ENCODE assay signal across 15 cellular contexts in genomic region chr11:20243974-20244373, GRCh38.
DNase-seq lines count a peak whose midpoint lies in the region; ATAC-seq, FAIRE-seq and TF ChIP-seq lines count a peak whose summit lies in the region.
"Had no signal": no experiment of that assay in that cellular context is flagged by ENCODE, and none has a peak within 500 bp of the region (broad histone marks: within the 10 kb centered on the region; RNA-seq: fewer than 3 reads in every experiment).

No MANE protein-coding gene starts in this region.

- H3K4me1 ChIP-seq in GM12878 (ENCODE audit: control insufficient read depth, insufficient read depth, low read length), result no peaks in the 10 kb centered on the region
- H3K4me1 ChIP-seq in esophagus muscularis mucosa, result no peaks in the 10 kb centered on the region
- H3K4me1 ChIP-seq: lower lobe of right lung had no signal

- TF ChIP-seq EP300 in Ishikawa (IDR thresholded peaks at IDR 0.05; ENCODE audit: borderline replicate concordance) (no peak), GM12878 (IDR thresholded peaks at IDR 0.05; ENCODE audit: borderline replicate concordance in 1 of 2, control insufficient read depth in 1 of 2, low read depth in 2 of 2, low read length in 2 of 2) (no peak), esophagus muscularis mucosa (IDR thresholded peaks at IDR 0.05) (no peak)

- no peak for DNase-seq in D721Med (ENCODE audit: insufficient read length, low spot score)
- DNase-seq in GM12878 (ENCODE audit: low read depth, low spot score), result no peak
- no peak for DNase-seq in esophagus muscularis mucosa (ENCODE audit: extremely low spot score)
- no peak for DNase-seq in 8988T
- DNase-seq: activated CD8-positive, alpha-beta memory T cell treated with anti-CD3 and anti-CD28 coated beads, Interleukin-2, amount 10 ng/mL, durations not matched to agents 7 days and 5 days; effector CD4-positive, alpha-beta T cell; EL; lower lobe of right lung; NCI-H1417 treated with DMSO at 0.1 percent for 48 hours; ovary; stimulated activated CD4-positive, alpha-beta T cell treated with anti-CD3 and anti-CD28 coated beads, Interleukin-1b, Interleukin-23, amount 100 ng/mL, for 48 hours; stimulated activated naive CD8-positive, alpha-beta T cell treated with anti-CD3 and anti-CD28 coated beads, Interleukin-15, Interleukin-2, amounts not matched to agents 100 U/mL and 50 U/mL, for 24 hours had no signal

- no peaks in the 10 kb centered on the region for H3K36me3 ChIP-seq in GM12878 (ENCODE audit: control insufficient read depth in 2 of 2, insufficient read depth in 2 of 2, low read length in 1 of 2)
- H3K36me3 ChIP-seq in esophagus muscularis mucosa, result no peaks in the 10 kb centered on the region
- H3K36me3 ChIP-seq: lower lobe of right lung, ovary had no signal

- in situ Hi-C loops in GM12878 (cut with MboI), result no loop called here

- CTCF ChIA-PET in GM12878 (lab: Yijun Ruan, JAX), result interaction anchor here (0.7 to 1.6 kb wide), 4 partner anchors 92 to 116 kb away, joined by 3 to 9 read pairs (median 4); no protein-coding TSS in a partner anchor

- RAD21 ChIA-PET in GM12878 (lab: Charles Lee; ENCODE audit: unreplicated experiment), result interaction anchor here (0.8 kb wide), 1 partner anchor 110 kb away, joined by 3 read pairs; no protein-coding TSS in a partner anchor

- H3K9me3 Mint-ChIP-seq in nephron, result peaks cover 14% of the 10 kb centered on the region

- H3K4me3 ChIP-seq in GM12878, result no peak overlapping the region
- no peak overlapping the region for H3K4me3 ChIP-seq in esophagus muscularis mucosa
- H3K4me3 ChIP-seq: lower lobe of right lung, ovary had no signal

- TF ChIP-seq CTCF in D721Med (IDR thresholded peaks at IDR 0.05; ENCODE audit: insufficient read depth, missing control alignments) (peak; percentile 18), GM12878 (IDR thresholded peaks at IDR 0.05 in 2 of 3, conservative IDR thresholded peaks at IDR 0.05 in 1 of 3; ENCODE audit: control insufficient read depth in 2 of 3, extremely low read depth in 1 of 3, insufficient read depth in 1 of 3, low read depth in 3 of 3, low read length in 3 of 3) (peak in 2 of 3 experiments; percentile 23 to 29; a peak in 4 of 6 replicates), nephron (IDR thresholded peaks at IDR 0.05; ENCODE audit: unreplicated experiment in 3 of 3) (peak in 2 of 3 experiments; percentile 18 to 24), esophagus muscularis mucosa (IDR thresholded peaks at IDR 0.05) (no peak)

- no peaks in the 10 kb centered on the region for H3K79me2 ChIP-seq in GM12878 (ENCODE audit: control insufficient read depth, insufficient read depth, low read length)

- H3K4me1 Mint-ChIP-seq in nephron, result peaks cover 29% of the 10 kb centered on the region
- H3K4me1 Mint-ChIP-seq: activated CD8-positive, alpha-beta memory T cell treated with anti-CD3 and anti-CD28 coated beads, Interleukin-2, amount 10 ng/mL, durations not matched to agents 7 days and 5 days had no signal

- H3K9ac ChIP-seq in GM12878 (ENCODE audit: control insufficient read depth, insufficient read depth, low read length), result no peak overlapping the region

- FAIRE-seq in D721Med (lab: Jason Lieb, UNC), result no peak
- FAIRE-seq in GM12878 (lab: Jason Lieb, UNC), result no peak

- peak; percentile 22; the same call in 1 of the 2 replicates for TF ChIP-seq RAD21 in Ishikawa (IDR thresholded peaks at IDR 0.05; ENCODE audit: low read depth)
- TF ChIP-seq RAD21 in GM12878 (IDR thresholded peaks at IDR 0.05; ENCODE audit: insufficient read depth, low read depth, low read length), result peak; percentile 31; the same call in 1 of the 2 replicates

- H3K9me3 ChIP-seq in GM12878 (replicated peaks; ENCODE audit: control insufficient read depth, insufficient read depth, low read length) (no peaks in the 10 kb centered on the region), esophagus muscularis mucosa (peaks cover 0 to 11% (median 5%) of the 10 kb centered on the region in 4 donors)
- H3K9me3 ChIP-seq: lower lobe of right lung, ovary had no signal

- no TSS peak for BruUV-seq in GM12878 (replicated peaks; lab: Mats Ljungman, UMichigan)

- no peak overlapping the region for H3K27ac Mint-ChIP-seq in nephron
- H3K27ac Mint-ChIP-seq: activated CD8-positive, alpha-beta memory T cell treated with anti-CD3 and anti-CD28 coated beads, Interleukin-2, amount 10 ng/mL, durations not matched to agents 7 days and 5 days had no signal

- H2AFZ ChIP-seq in GM12878 (ENCODE audit: control insufficient read depth, low read depth, low read length), result no peak overlapping the region

- SMC1A ChIA-PET in GM12878 (lab: Charles Lee; ENCODE audit: uncharacterized antibody, unreplicated experiment), result interaction anchor here (0.6 to 1.9 kb wide), 3 partner anchors 12 to 203 kb away, joined by 3 to 5 read pairs (median 4); no protein-coding TSS in a partner anchor

- no peaks in the 10 kb centered on the region for H3K36me3 Mint-ChIP-seq in nephron (ENCODE audit: low read depth)
- H3K36me3 Mint-ChIP-seq: activated CD8-positive, alpha-beta memory T cell treated with anti-CD3 and anti-CD28 coated beads, Interleukin-2, amount 10 ng/mL, durations not matched to agents 7 days and 5 days had no signal

- no peak overlapping the region for H3K4me3 Mint-ChIP-seq in nephron
- H3K4me3 Mint-ChIP-seq: activated CD8-positive, alpha-beta memory T cell treated with anti-CD3 and anti-CD28 coated beads, Interleukin-2, amount 10 ng/mL, durations not matched to agents 7 days and 5 days had no signal

- POLR2A ChIA-PET in GM12878 (lab: Charles Lee), result no interaction called here

- no peaks in the 10 kb centered on the region for H3K27me3 Mint-ChIP-seq in nephron (ENCODE audit: low read depth)

- H3K27ac ChIP-seq in GM12878 (ENCODE audit: control insufficient read depth, insufficient read depth) (no peak overlapping the region), esophagus muscularis mucosa (replicated peaks in 1 of 4) (no peak overlapping the region)
- H3K27ac ChIP-seq: lower lobe of right lung, ovary had no signal

- no peaks in the 10 kb centered on the region for H4K20me1 ChIP-seq in GM12878 (ENCODE audit: control insufficient read depth, insufficient read depth)

- WGBS in GM12878 (ENCODE audit: insufficient coverage, insufficient replicate concordance, low lambda C conversion rate, missing lambda C conversion rate), result 74% methylated on average over 3 of the region's 3 CpGs
- WGBS in esophagus muscularis mucosa, result 86% methylated on average over 3 of the region's 3 CpGs

- intact Hi-C loops in GM12878 (cut with micrococcal nuclease; ENCODE audit: unreplicated experiment) (loop anchor here (2.0 kb wide), 2 partner anchors 93 to 111 kb away; no protein-coding TSS in a partner anchor), esophagus muscularis mucosa (cut with DNase I) (no loop called here)

- H3K4me2 ChIP-seq in GM12878 (ENCODE audit: control insufficient read depth, insufficient read depth), result no peak overlapping the region

- peaks cover 0 to 3% of the 10 kb centered on the region in 2 experiments; a peak in 1 of 4 replicates for H3K27me3 ChIP-seq in GM12878 (replicated peaks in 1 of 2; ENCODE audit: control insufficient read depth in 2 of 2, insufficient read depth in 2 of 2, low read length in 1 of 2)
- peaks cover 0 to 28% (median 0%) of the 10 kb centered on the region in 4 donors for H3K27me3 ChIP-seq in esophagus muscularis mucosa
- H3K27me3 ChIP-seq: ovary had no signal

- ATAC-seq in GM12878 (no peak), HG03196 (IDR thresholded peaks at IDR 0.05; ENCODE audit: unreplicated experiment) (no peak)
- ATAC-seq: activated CD8-positive, alpha-beta memory T cell treated with anti-CD3 and anti-CD28 coated beads, Interleukin-2, amount 10 ng/mL, durations not matched to agents 7 days and 5 days; lower lobe of right lung; stimulated activated naive CD8-positive, alpha-beta T cell treated with anti-CD3 and anti-CD28 coated beads, Interleukin-15, Interleukin-2, amounts not matched to agents 100 U/mL and 50 U/mL, for 24 hours had no signal

- TF ChIP-seq POLR2A in GM12878 (IDR thresholded peaks at IDR 0.05; ENCODE audit: low read depth, low read length) (no peak), esophagus muscularis mucosa (IDR thresholded peaks at IDR 0.05; ENCODE audit: low read depth) (no peak)

TF ChIP-seq in Ishikawa, 13 proteins besides CTCF, POLR2A, EP300 and RAD21:
- TF ChIP-seq YY1 (IDR thresholded peaks at IDR 0.05; ENCODE audit: low read depth), result no peak
- TF ChIP-seq TAF1 (IDR thresholded peaks at IDR 0.05; ENCODE audit: low read depth), result no peak
- TF ChIP-seq NFIC (IDR thresholded peaks at IDR 0.05), result no peak
TF ChIP-seq in Ishikawa: peak in this region for 0.

TF ChIP-seq in GM12878, 131 proteins besides CTCF, POLR2A, EP300 and RAD21:
- no peak for TF ChIP-seq POU2F2 (IDR thresholded peaks at IDR 0.05; ENCODE audit: borderline replicate concordance, low read depth, low read length)
- TF ChIP-seq SMC3 (IDR thresholded peaks at IDR 0.05; ENCODE audit: borderline replicate concordance, low read length), result peak; percentile 53; the same call in 1 of the 2 replicates

Comparison
In these comparisons a context has a peak if more than half of its experiments do, and no peak if none do; other contexts are left out.
1. CTCF ChIP-seq: peak in D721Med (single experiment), GM12878 (2 of 3) and nephron (2 of 3); none in esophagus muscularis mucosa (0 of 3).